11 cellular contexts compared by ENCODE assay signal in genomic region chr5:177306674-177307543, GRCh38. TPM values are rescaled to one million over a fixed set of nuclear protein-coding genes. Genes with fewer than 3 reads are reported as not detected.
DNase-seq lines count a peak whose midpoint lies in the region; ATAC-seq and TF ChIP-seq lines count a peak whose summit lies in the region.
"Had no signal": no experiment of that assay in that cellular context is flagged by ENCODE, and none has a peak within 500 bp of the region (broad histone marks: within the 10 kb centered on the region; RNA-seq: fewer than 3 reads in every experiment).

No MANE protein-coding gene starts in this region.

- peak overlapping the region in 7 of 8 donors; percentile 61 to 92 (median 68) for H3K27ac Mint-ChIP-seq in CD8-positive, alpha-beta memory T cell
- H3K27ac Mint-ChIP-seq in IgD-negative memory B cell, result peak overlapping the region; percentile 2 to 94 (median 74)
- peak overlapping the region; percentile 42 for H3K27ac Mint-ChIP-seq in activated naive CD8-positive, alpha-beta T cell treated with anti-CD3 and anti-CD28 coated beads for 36 hours

- intact Hi-C loops in right lobe of liver (cut with DNase I), result no loop called here

- H3K9me3 Mint-ChIP-seq in CD8-positive, alpha-beta memory T cell, result no peaks in the 10 kb centered on the region
- no peaks in the 10 kb centered on the region for H3K9me3 Mint-ChIP-seq in IgD-negative memory B cell
- H3K9me3 Mint-ChIP-seq in activated naive CD8-positive, alpha-beta T cell treated with anti-CD3 and anti-CD28 coated beads for 36 hours, result no peaks in the 10 kb centered on the region
- H3K9me3 Mint-ChIP-seq: effector memory CD8-positive, alpha-beta T cell had no signal

- peak overlapping the region in 3 of 7 donors; percentile 5 to 96 (median 61) for H3K4me3 Mint-ChIP-seq in CD8-positive, alpha-beta memory T cell
- peak overlapping the region; percentile 63 to 92 (median 86) for H3K4me3 Mint-ChIP-seq in IgD-negative memory B cell
- no peak overlapping the region for H3K4me3 Mint-ChIP-seq in activated naive CD8-positive, alpha-beta T cell treated with anti-CD3 and anti-CD28 coated beads for 36 hours

- TF ChIP-seq POLR2A in right lobe of liver (IDR thresholded peaks at IDR 0.05), result no peak

- ATAC-seq in right lobe of liver, result peak in 2 of 4 donors; percentile 1
- ATAC-seq: effector memory CD8-positive, alpha-beta T cell had no signal

- no peak overlapping the region for H3K4me3 ChIP-seq in CD8-positive, alpha-beta memory T cell (ENCODE audit: low read length)
- H3K4me3 ChIP-seq in right lobe of liver, result no peak overlapping the region

- H3K36me3 Mint-ChIP-seq in CD8-positive, alpha-beta memory T cell, result peaks cover 4 to 36% (median 8%) of the 10 kb centered on the region in 3 donors
- peaks cover 2% of the 10 kb centered on the region for H3K36me3 Mint-ChIP-seq in IgD-negative memory B cell
- H3K36me3 Mint-ChIP-seq in activated naive CD8-positive, alpha-beta T cell treated with anti-CD3 and anti-CD28 coated beads for 36 hours, result peaks cover 42% of the 10 kb centered on the region

- H3K27ac ChIP-seq in CD8-positive, alpha-beta memory T cell (ENCODE audit: low read depth, low read length), result no peak overlapping the region
- H3K27ac ChIP-seq in right lobe of liver, result peak overlapping the region in 2 of 3 donors; percentile 36 to 39

- POLR2A ChIA-PET in CD8-positive, alpha-beta memory T cell (lab: Charles Lee), result no interaction called here

- no peak for DNase-seq in CD8-positive, alpha-beta memory T cell
- no peak for DNase-seq in activated naive CD8-positive, alpha-beta T cell treated with anti-CD3 and anti-CD28 coated beads for 36 hours
- DNase-seq in right lobe of liver (peak in 1 of 3 donors; percentile 65), H4 (ENCODE audit: low spot score) (no peak), NCI-H2029 (lab: John Stamatoyannopoulos, UW) (no peak), SW480 (ENCODE audit: low spot score) (no peak), NCI-H446 treated with DMSO at 0.1 percent for 48 hours (lab: John Stamatoyannopoulos, UW) (no peak)
- DNase-seq: activated CD4-positive, CD25-positive, alpha-beta regulatory T cell treated with anti-CD3 and anti-CD28 coated beads, Interleukin-2, amount 50 U/mL, for 72 hours; effector memory CD8-positive, alpha-beta T cell; NCI-H1694 treated with DMSO at 0.1 percent for 48 hours had no signal

- H3K27me3 Mint-ChIP-seq in CD8-positive, alpha-beta memory T cell, result peaks cover 0 to 5% of the 10 kb centered on the region in 2 donors
- no peaks in the 10 kb centered on the region for H3K27me3 Mint-ChIP-seq in IgD-negative memory B cell
- no peaks in the 10 kb centered on the region for H3K27me3 Mint-ChIP-seq in activated naive CD8-positive, alpha-beta T cell treated with anti-CD3 and anti-CD28 coated beads for 36 hours
- H3K27me3 Mint-ChIP-seq: effector memory CD8-positive, alpha-beta T cell had no signal

- CTCF ChIA-PET in CD8-positive, alpha-beta memory T cell (lab: Charles Lee), result interaction anchor here (0.9 to 4.5 kb wide), 2 partner anchors 95 to 150 kb away, joined by 3 to 31 read pairs; no protein-coding TSS in a partner anchor

- H3K4me1 ChIP-seq in CD8-positive, alpha-beta memory T cell (ENCODE audit: insufficient read depth, low read length), result peaks cover 39% of the 10 kb centered on the region
- peaks cover 0 to 28% (median 15%) of the 10 kb centered on the region in 4 donors for H3K4me1 ChIP-seq in right lobe of liver

- no peaks in the 10 kb centered on the region for H3K9me3 ChIP-seq in CD8-positive, alpha-beta memory T cell (ENCODE audit: low read length)
- H3K9me3 ChIP-seq in right lobe of liver, result no peaks in the 10 kb centered on the region

- H3K4me1 Mint-ChIP-seq in CD8-positive, alpha-beta memory T cell, result peaks cover 58 to 77% (median 61%) of the 10 kb centered on the region in 3 donors
- H3K4me1 Mint-ChIP-seq in IgD-negative memory B cell, result peaks cover 35 to 58% (median 55%) of the 10 kb centered on the region in 3 donors
- H3K4me1 Mint-ChIP-seq in activated naive CD8-positive, alpha-beta T cell treated with anti-CD3 and anti-CD28 coated beads for 36 hours, result peaks cover 42% of the 10 kb centered on the region

- no peak for TF ChIP-seq CTCF in right lobe of liver (IDR thresholded peaks at IDR 0.05)

- 71% methylated on average over 7 of the region's 15 CpGs for WGBS in right lobe of liver (ENCODE audit: insufficient coverage, low coverage, low lambda C conversion rate, missing lambda C conversion rate)

- no peaks in the 10 kb centered on the region for H3K27me3 ChIP-seq in CD8-positive, alpha-beta memory T cell (ENCODE audit: insufficient read depth, low read length, poor library complexity, severe bottlenecking)
- H3K27me3 ChIP-seq in right lobe of liver, result no peaks in the 10 kb centered on the region

- peaks cover 19% of the 10 kb centered on the region for H3K36me3 ChIP-seq in CD8-positive, alpha-beta memory T cell (ENCODE audit: insufficient read depth, low read length)
- peaks cover 0 to 25% (median 4%) of the 10 kb centered on the region in 4 donors for H3K36me3 ChIP-seq in right lobe of liver

RNA-seq across cellular contexts. Expression of gene PRELID1, which starts 3.3 kb away (rescaled TPM):
- total RNA-seq in CD8-positive, alpha-beta memory T cell, result 100 to 1,000 TPM; 342 to 344 TPM
- polyA plus RNA-seq in CD8-positive, alpha-beta memory T cell, result 235 TPM
- 248 TPM for polyA plus RNA-seq in IgD-negative memory B cell
- total RNA-seq in activated naive CD8-positive, alpha-beta T cell treated with anti-CD3 and anti-CD28 coated beads for 36 hours, result 100 to 1,000 TPM; 311 to 315 TPM
- 100 to 1,000 TPM in 2 of 6 experiments, 10 to 100 TPM in 4; 64.1 to 116 (median 84.4) TPM for total RNA-seq in right lobe of liver
- 487 and 500 TPM in 2 replicates for total RNA-seq in H4 (2014; rRNA removed; shearing (Covaris generic))

RNA-seq across cellular contexts. Expression of gene RAB24, which starts 3.4 kb away (rescaled TPM):
- 10 to 100 TPM; 26.1 to 28.3 TPM for total RNA-seq in CD8-positive, alpha-beta memory T cell
- polyA plus RNA-seq in CD8-positive, alpha-beta memory T cell, result 22.9 TPM
- polyA plus RNA-seq in IgD-negative memory B cell, result 42.9 TPM
- 10 to 100 TPM; 26.8 to 29.9 TPM for total RNA-seq in activated naive CD8-positive, alpha-beta T cell treated with anti-CD3 and anti-CD28 coated beads for 36 hours
- total RNA-seq in right lobe of liver, result 10 to 100 TPM; 11.0 to 28.8 (median 16.2) TPM
- 22.5 and 28.1 TPM in 2 replicates for total RNA-seq in H4 (2014; rRNA removed; shearing (Covaris generic))

RNA-seq across cellular contexts. Expression of gene MXD3, which starts 4.8 kb away (rescaled TPM):
- 10 to 100 TPM; 10.2 to 13.4 TPM for total RNA-seq in CD8-positive, alpha-beta memory T cell
- 0.79 TPM for polyA plus RNA-seq in CD8-positive, alpha-beta memory T cell
- 4.1 TPM for polyA plus RNA-seq in IgD-negative memory B cell
- 10 to 100 TPM; 14.7 to 17.3 TPM for total RNA-seq in activated naive CD8-positive, alpha-beta T cell treated with anti-CD3 and anti-CD28 coated beads for 36 hours
- total RNA-seq in right lobe of liver, result 1 to 10 TPM; 2.2 to 6.2 (median 4.9) TPM
- total RNA-seq in H4 (2014; rRNA removed; shearing (Covaris generic)), result 34.7 and 74.3 TPM in 2 replicates

RNA-seq across cellular contexts. Expression of gene LMAN2, which starts 44.6 kb away (rescaled TPM):
- 100 to 1,000 TPM; 112 to 126 TPM for total RNA-seq in CD8-positive, alpha-beta memory T cell
- polyA plus RNA-seq in CD8-positive, alpha-beta memory T cell, result 276 TPM
- 171 TPM for polyA plus RNA-seq in IgD-negative memory B cell
- 10 to 100 TPM; 91.5 to 92.1 TPM for total RNA-seq in activated naive CD8-positive, alpha-beta T cell treated with anti-CD3 and anti-CD28 coated beads for 36 hours
- total RNA-seq in right lobe of liver, result 100 to 1,000 TPM; 103 to 297 (median 160) TPM
- total RNA-seq in H4 (2014; rRNA removed; shearing (Covaris generic)), result 745 and 800 TPM in 2 replicates

RNA-seq across cellular contexts. Expression of gene RGS14, which starts 50.8 kb away (rescaled TPM):
- total RNA-seq in CD8-positive, alpha-beta memory T cell, result 10 to 100 TPM; 60.5 to 61.9 TPM
- 83.5 TPM for polyA plus RNA-seq in CD8-positive, alpha-beta memory T cell
- polyA plus RNA-seq in IgD-negative memory B cell, result 49.5 TPM
- 10 to 100 TPM; 38.9 to 41.2 TPM for total RNA-seq in activated naive CD8-positive, alpha-beta T cell treated with anti-CD3 and anti-CD28 coated beads for 36 hours
- 10 to 100 TPM; 29.2 to 43.1 (median 35.2) TPM for total RNA-seq in right lobe of liver
- 26.2 and 28.1 TPM in 2 replicates for total RNA-seq in H4 (2014; rRNA removed; shearing (Covaris generic))
